In genomic region chr7:143375298-143376034, GRCh38 we compare ENCODE assay signal across 10 cellular contexts.
DNase-seq lines count a peak whose midpoint lies in the region; ATAC-seq lines count a peak whose summit lies in the region.
"Had no signal": no experiment of that assay in that cellular context is flagged by ENCODE, and none has a peak within 500 bp of the region (broad histone marks: within the 10 kb centered on the region; RNA-seq: fewer than 3 reads in every experiment).

No MANE protein-coding gene starts in this region.

- H3K27me3 ChIP-seq in layer of hippocampus (ENCODE audit: control insufficient read depth, insufficient read depth, low read length): no peaks in the 10 kb centered on the region

- DNase-seq in AML-193 (lab: John Stamatoyannopoulos, UW): peak; percentile 82
- DNase-seq in activated CD8-positive, alpha-beta memory T cell treated with anti-CD3 and anti-CD28 coated beads, Interleukin-2, amount 50 U/mL, for 4 hours: peak; percentile 50
- DNase-seq in Ammon's horn (ENCODE audit: low spot score): no peak
- DNase-seq: HCEC 1CT, left cardiac atrium had no signal

- H3K27ac ChIP-seq in KOPT-K1 (ENCODE audit: low read depth, low read length, poor library complexity, severe bottlenecking) (peak overlapping the region; percentile 65), layer of hippocampus (ENCODE audit: low read depth, low read length) (peak overlapping the region; percentile 36)

- H3K36me3 ChIP-seq in KOPT-K1 (ENCODE audit: insufficient read depth, low read length): no peaks in the 10 kb centered on the region

- no peak for ATAC-seq in GM19035 (IDR thresholded peaks at IDR 0.05; ENCODE audit: unreplicated experiment)
- ATAC-seq in HG02678 (IDR thresholded peaks at IDR 0.05; ENCODE audit: unreplicated experiment): no peak
- no peak for ATAC-seq in HG02840 (IDR thresholded peaks at IDR 0.05; ENCODE audit: low FRiP score, unreplicated experiment)

- H3K9me3 ChIP-seq in KOPT-K1 (ENCODE audit: insufficient read depth, low read length, poor library complexity, severe bottlenecking): no peaks in the 10 kb centered on the region
